Comparison of ENCODE assay signal across 2 cellular contexts in genomic region chr20:63102720-63103375, GRCh38.
TF ChIP-seq lines count a peak whose summit lies in the region.

No MANE protein-coding gene starts in this region.

TF ChIP-seq in HEK293, 187 proteins besides CTCF, POLR2A, EP300 and RAD21 (continues in another document):
- no peak for TF ChIP-seq ZSCAN4 (tag by site-specific recombination; IDR thresholded peaks at IDR 0.05)
- TF ChIP-seq GLIS1 (tag by site-specific recombination; IDR thresholded peaks at IDR 0.05) = peak; percentile 95
- no peak for TF ChIP-seq AEBP2 (tag by site-specific recombination; IDR thresholded peaks at IDR 0.05; ENCODE audit: borderline replicate concordance)
- no peak for TF ChIP-seq SALL2 (tag by site-specific recombination; IDR thresholded peaks at IDR 0.05; ENCODE audit: borderline replicate concordance)
- no peak for TF ChIP-seq KLF9 (tag by site-specific recombination; IDR thresholded peaks at IDR 0.05; ENCODE audit: low read depth)
- TF ChIP-seq ZNF521 (tag by site-specific recombination; IDR thresholded peaks at IDR 0.05) = no peak
- no peak for TF ChIP-seq ZNF223 (tag by site-specific recombination; IDR thresholded peaks at IDR 0.05)
- no peak for TF ChIP-seq ZBTB48 (tag by site-specific recombination; IDR thresholded peaks at IDR 0.05)
- TF ChIP-seq ZNF274 (IDR thresholded peaks at IDR 0.05; ENCODE audit: low read length) = no peak
- TF ChIP-seq ZNF274 (tag by site-specific recombination; IDR thresholded peaks at IDR 0.05; ENCODE audit: borderline replicate concordance) = no peak
- TF ChIP-seq ZNF248 (tag by site-specific recombination; IDR thresholded peaks at IDR 0.05) = no peak
- TF ChIP-seq ZIC2 (tag by site-specific recombination; IDR thresholded peaks at IDR 0.05) = peak; percentile 84
- no peak for TF ChIP-seq ZNF513 (tag by site-specific recombination; IDR thresholded peaks at IDR 0.05)
- TF ChIP-seq ZNF692 (tag by site-specific recombination; IDR thresholded peaks at IDR 0.05) = peak; percentile 47
- TF ChIP-seq KLF7 (tag by site-specific recombination; IDR thresholded peaks at IDR 0.05; ENCODE audit: borderline replicate concordance) = no peak
- no peak for TF ChIP-seq OVOL3 (tag by site-specific recombination; IDR thresholded peaks at IDR 0.05)
- TF ChIP-seq GLIS2 (tag by site-specific recombination; IDR thresholded peaks at IDR 0.05) = peak; percentile 81
- TF ChIP-seq ZBTB7A (tag by site-specific recombination; IDR thresholded peaks at IDR 0.05; ENCODE audit: low read depth) = no peak
- peak; percentile 82 for TF ChIP-seq SP7 (tag by site-specific recombination; IDR thresholded peaks at IDR 0.05)
- TF ChIP-seq ZNF354C (tag by site-specific recombination; IDR thresholded peaks at IDR 0.05; ENCODE audit: borderline replicate concordance, low read depth) = no peak
- TF ChIP-seq SCRT2 (tag by site-specific recombination; IDR thresholded peaks at IDR 0.05) = no peak
- TF ChIP-seq ZSCAN18 (tag by site-specific recombination; IDR thresholded peaks at IDR 0.05) = no peak
- peak; percentile 51; the same call in 1 of the 2 replicates for TF ChIP-seq ZNF335 (tag by site-specific recombination; conservative IDR thresholded peaks at IDR 0.05)
- no peak for TF ChIP-seq ZNF23 (tag by site-specific recombination; IDR thresholded peaks at IDR 0.05; ENCODE audit: borderline replicate concordance)
- TF ChIP-seq ZNF341 (tag by site-specific recombination; IDR thresholded peaks at IDR 0.05; ENCODE audit: low read depth) = peak; percentile 68; the same call in 1 of the 2 replicates
- no peak for TF ChIP-seq HOXC10 (CRISPR knock-in tag; IDR thresholded peaks at IDR 0.05)
- no peak for TF ChIP-seq ZNF16 (tag by site-specific recombination; IDR thresholded peaks at IDR 0.05; ENCODE audit: low read depth)

TF ChIP-seq in H1, 55 proteins besides CTCF, POLR2A, EP300 and RAD21 (continued from another document):
- peak; percentile 7; the same call in 1 of the 2 replicates for TF ChIP-seq SUZ12 (IDR thresholded peaks at IDR 0.05; ENCODE audit: low read length)
- TF ChIP-seq SRF (IDR thresholded peaks at IDR 0.05; ENCODE audit: low read depth, low read length) = no peak
- TF ChIP-seq USF2 (IDR thresholded peaks at IDR 0.05; ENCODE audit: low read length) = peak; percentile 32; the same call in 1 of the 2 replicates
- TF ChIP-seq EGR1 (IDR thresholded peaks at IDR 0.05; ENCODE audit: borderline replicate concordance, low read depth, low read length) = 0 out of 2 replicates have a peak, but pooled peaks have one; percentile 30
- TF ChIP-seq EZH2 (IDR thresholded peaks at IDR 0.05; ENCODE audit: low read depth, low read length, severe bottlenecking) = no peak
